32 cellular contexts compared by ENCODE assay signal in the genomic region with DNA sequence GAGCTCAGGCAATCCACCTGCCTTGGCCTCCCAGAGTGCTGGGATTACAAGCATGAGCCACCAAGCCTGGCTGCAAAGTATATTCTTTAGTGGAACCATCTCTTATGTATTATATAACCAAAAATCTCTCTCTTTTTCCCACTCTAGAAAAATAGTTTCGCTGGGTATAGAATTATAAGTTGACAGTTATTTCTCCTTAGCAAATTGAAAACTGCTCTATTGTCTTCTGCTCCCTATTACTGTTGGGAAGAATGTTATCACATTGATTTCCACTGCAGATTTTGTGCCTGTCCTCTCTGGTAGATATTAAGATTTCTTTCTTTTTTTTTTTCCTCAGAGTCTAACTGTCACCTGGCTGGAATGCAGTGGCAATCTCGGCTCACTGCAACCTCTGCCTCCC.
"Had no signal": no experiment of that assay in that cellular context is flagged by ENCODE, and none has a peak within 500 bp of the region (broad histone marks: within the 10 kb centered on the region; RNA-seq: fewer than 3 reads in every experiment).

No MANE protein-coding gene starts in this region.

- DNase-seq: activated effector memory CD4-positive, alpha-beta T cell treated with anti-CD3 and anti-CD28 coated beads, Interleukin-2, amount 50 U/mL, for 16 hours; activated effector memory CD4-positive, alpha-beta T cell treated with Interleukin-2 at 50 U/mL for 16 hours; activated gamma-delta T cell; activated gamma-delta T cell treated with Interleukin-2 at 50 U/mL for 16 hours; activated naive CD4-positive, alpha-beta T cell; activated naive CD4-positive, alpha-beta T cell treated with anti-CD3 and anti-CD28 coated beads for 36 hours; activated naive CD4-positive, alpha-beta T cell treated with anti-CD3 and anti-CD28 coated beads, Interleukin-2, amount 10 ng/mL, durations not matched to agents 7 days and 5 days; activated naive CD4-positive, alpha-beta T cell treated with anti-CD3 and anti-CD28 coated beads, Interleukin-2, amount 50 U/mL, for 16 hours; activated naive CD4-positive, alpha-beta T cell treated with Interleukin-2 at 50 U/mL for 16 hours; activated naive CD8-positive, alpha-beta T cell treated with anti-CD3 and anti-CD28 coated beads for 36 hours; activated naive CD8-positive, alpha-beta T cell treated with anti-CD3 and anti-CD28 coated beads, Interleukin-2, amount 10 ng/mL, durations not matched to agents 7 days and 5 days; activated naive CD8-positive, alpha-beta T cell treated with anti-CD3 and anti-CD28 coated beads, Interleukin-2, amount 50 U/mL, for 24 hours; activated T-cell treated with anti-CD3 and anti-CD28 coated beads, Interleukin-2, amount 50 U/mL, for 24 hours; activated T-cell treated with anti-CD3 and anti-CD28 coated beads, Interleukin-2, amount 50 U/mL, for 4 hours; activated T-cell treated with anti-CD3 and anti-CD28 coated beads, Interleukin-2, amount 50 U/mL, for 48 hours; activated T-cell treated with anti-CD3 and anti-CD28 coated beads, Interleukin-2, amount 50 U/mL, for 72 hours; adrenal gland; amniotic stem cell; amygdala; anterior cingulate cortex; body of pancreas; brain microvascular endothelial cell; caudate nucleus; central memory CD4-positive, alpha-beta T cell; cerebellar nuclear complex had no signal

- H3K27ac ChIP-seq: adrenal gland, ascending aorta, body of pancreas, brain microvascular endothelial cell, breast epithelium, cardiac muscle cell had no signal

- H3K9me3 ChIP-seq: adrenal gland, ascending aorta, body of pancreas, breast epithelium had no signal

- H3K4me3 ChIP-seq: adrenal gland, ascending aorta, body of pancreas, breast epithelium, cardiac muscle cell had no signal

- H3K36me3 ChIP-seq: adrenal gland, ascending aorta, brain microvascular endothelial cell, breast epithelium, cardiac muscle cell had no signal

- ATAC-seq: activated naive CD4-positive, alpha-beta T cell treated with anti-CD3 and anti-CD28 coated beads, Interleukin-2, amount 50 U/mL, for 72 hours; activated naive CD8-positive, alpha-beta T cell treated with anti-CD3 and anti-CD28 coated beads, Interleukin-2, amount 50 U/mL, for 24 hours; activated T-cell treated with anti-CD3 and anti-CD28 coated beads, Interleukin-2, amount 50 U/mL, for 4 hours; activated T-cell treated with anti-CD3 and anti-CD28 coated beads, Interleukin-2, amount 50 U/mL, for 72 hours; activated T-helper 17 cell treated with anti-CD3 and anti-CD28 coated beads, Interleukin-2, amount 50 U/mL, for 72 hours; body of pancreas had no signal

- FAIRE-seq: astrocyte, bronchial epithelial cell had no signal

- H3K27me3 ChIP-seq: adrenal gland, ascending aorta, body of pancreas, brain microvascular endothelial cell, breast epithelium, cardiac muscle cell had no signal

- H3K4me1 ChIP-seq: adrenal gland, ascending aorta, breast epithelium had no signal
